ENCODE assay signal across 1 cellular context in the genomic region with DNA sequence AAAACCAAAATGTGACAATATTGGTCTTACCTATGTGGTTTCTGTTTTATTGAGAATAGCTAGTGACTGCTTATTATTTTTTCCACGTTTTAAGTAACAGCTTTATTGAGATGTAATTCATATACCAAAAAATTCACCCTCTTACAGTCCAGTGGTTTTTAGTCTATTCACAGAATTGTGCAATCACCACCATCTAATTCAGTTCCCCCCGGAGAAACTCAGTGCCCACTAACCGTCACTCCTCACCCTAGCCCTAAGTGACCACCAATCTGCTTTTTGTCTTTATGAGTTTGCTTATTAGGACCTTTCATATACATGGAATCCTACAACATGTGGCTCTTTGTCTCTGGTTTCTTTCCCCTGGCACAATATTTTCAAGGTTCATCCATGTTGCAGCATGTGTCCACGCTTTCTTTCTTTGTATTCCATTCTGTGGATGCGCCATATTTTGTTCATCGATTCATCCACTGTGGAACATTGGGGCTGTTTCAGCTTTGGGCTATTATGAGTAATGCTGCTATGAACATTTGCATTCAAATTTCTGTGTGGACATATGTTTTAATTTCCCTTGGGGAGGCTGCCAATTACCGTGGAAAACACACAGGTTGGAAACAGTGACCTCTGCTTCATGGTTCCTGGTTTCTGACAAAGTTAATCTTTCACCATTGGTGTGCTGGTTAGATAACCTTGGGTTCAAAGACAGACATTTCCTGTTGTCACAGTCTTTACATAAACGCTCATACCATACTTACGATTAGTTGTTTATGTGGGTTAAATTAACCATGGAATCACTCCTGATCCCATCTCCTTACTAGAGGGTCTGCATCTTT.
TF ChIP-seq lines count a peak whose summit lies in the region.

No MANE protein-coding gene starts in this region.

TF ChIP-seq in HepG2, 621 proteins besides CTCF, POLR2A, EP300 and RAD21 (continued from another document and continues in another):
- TF ChIP-seq, protein P1, sequence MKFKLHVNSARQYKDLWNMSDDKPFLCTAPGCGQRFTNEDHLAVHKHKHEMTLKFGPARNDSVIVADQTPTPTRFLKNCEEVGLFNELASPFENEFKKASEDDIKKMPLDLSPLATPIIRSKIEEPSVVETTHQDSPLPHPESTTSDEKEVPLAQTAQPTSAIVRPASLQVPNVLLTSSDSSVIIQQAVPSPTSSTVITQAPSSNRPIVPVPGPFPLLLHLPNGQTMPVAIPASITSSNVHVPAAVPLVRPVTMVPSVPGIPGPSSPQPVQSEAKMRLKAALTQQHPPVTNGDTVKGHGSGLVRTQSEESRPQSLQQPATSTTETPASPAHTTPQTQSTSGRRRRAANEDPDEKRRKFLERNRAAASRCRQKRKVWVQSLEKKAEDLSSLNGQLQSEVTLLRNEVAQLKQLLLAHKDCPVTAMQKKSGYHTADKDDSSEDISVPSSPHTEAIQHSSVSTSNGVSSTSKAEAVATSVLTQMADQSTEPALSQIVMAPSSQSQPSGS (CRISPR knock-in tag; IDR thresholded peaks at IDR 0.05) = no peak
- TF ChIP-seq, protein P2, sequence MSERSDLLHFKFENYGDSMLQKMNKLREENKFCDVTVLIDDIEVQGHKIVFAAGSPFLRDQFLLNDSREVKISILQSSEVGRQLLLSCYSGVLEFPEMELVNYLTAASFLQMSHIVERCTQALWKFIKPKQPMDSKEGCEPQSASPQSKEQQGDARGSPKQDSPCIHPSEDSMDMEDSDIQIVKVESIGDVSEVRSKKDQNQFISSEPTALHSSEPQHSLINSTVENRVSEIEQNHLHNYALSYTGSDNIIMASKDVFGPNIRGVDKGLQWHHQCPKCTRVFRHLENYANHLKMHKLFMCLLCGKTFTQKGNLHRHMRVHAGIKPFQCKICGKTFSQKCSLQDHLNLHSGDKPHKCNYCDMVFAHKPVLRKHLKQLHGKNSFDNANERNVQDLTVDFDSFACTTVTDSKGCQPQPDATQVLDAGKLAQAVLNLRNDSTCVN (CRISPR knock-in tag; IDR thresholded peaks at IDR 0.05; ENCODE audit: borderline replicate concordance) = no peak
- TF ChIP-seq ZEB1 (IDR thresholded peaks at IDR 0.05; ENCODE audit: insufficient replicate concordance, low read depth) (no peak), ZNF724P (CRISPR knock-in tag; IDR thresholded peaks at IDR 0.05; ENCODE audit: borderline replicate concordance) (no peak), ZSCAN21 (CRISPR knock-in tag; IDR thresholded peaks at IDR 0.05; ENCODE audit: borderline replicate concordance) (no peak), ZNF33B (CRISPR knock-in tag; IDR thresholded peaks at IDR 0.05) (no peak), FOXJ3 (CRISPR knock-in tag; IDR thresholded peaks at IDR 0.05; ENCODE audit: borderline replicate concordance) (peak; percentile 59; the same call in 1 of the 2 replicates), NKX3-1 (CRISPR knock-in tag; IDR thresholded peaks at IDR 0.05) (no peak), ZNF792 (CRISPR knock-in tag; IDR thresholded peaks at IDR 0.05) (peak; percentile 60; the same call in 1 of the 2 replicates), ZBTB1 (CRISPR knock-in tag; IDR thresholded peaks at IDR 0.05; ENCODE audit: borderline replicate concordance) (no peak), ELF1 (CRISPR knock-in tag; IDR thresholded peaks at IDR 0.05) (peak; percentile 72), ZFP36L1 (CRISPR knock-in tag; IDR thresholded peaks at IDR 0.05) (peak; percentile 13; the same call in 1 of the 2 replicates), FOXA1 (IDR thresholded peaks at IDR 0.05) (no peak), FOXA1 (CRISPR knock-in tag; IDR thresholded peaks at IDR 0.05) (peak; percentile 77), SP140L (CRISPR knock-in tag; IDR thresholded peaks at IDR 0.05; ENCODE audit: borderline replicate concordance) (0 out of 2 replicates have a peak, but pooled peaks have one; percentile 49), TBX2 (CRISPR knock-in tag; IDR thresholded peaks at IDR 0.05; ENCODE audit: borderline replicate concordance) (0 out of 2 replicates have a peak, but pooled peaks have one; percentile 51), PRMT3 (CRISPR knock-in tag; IDR thresholded peaks at IDR 0.05; ENCODE audit: borderline replicate concordance, low read depth) (no peak), SIX1 (CRISPR knock-in tag; IDR thresholded peaks at IDR 0.05; ENCODE audit: borderline replicate concordance) (peak; percentile 44; the same call in 1 of the 2 replicates)
- TF ChIP-seq, protein P3, sequence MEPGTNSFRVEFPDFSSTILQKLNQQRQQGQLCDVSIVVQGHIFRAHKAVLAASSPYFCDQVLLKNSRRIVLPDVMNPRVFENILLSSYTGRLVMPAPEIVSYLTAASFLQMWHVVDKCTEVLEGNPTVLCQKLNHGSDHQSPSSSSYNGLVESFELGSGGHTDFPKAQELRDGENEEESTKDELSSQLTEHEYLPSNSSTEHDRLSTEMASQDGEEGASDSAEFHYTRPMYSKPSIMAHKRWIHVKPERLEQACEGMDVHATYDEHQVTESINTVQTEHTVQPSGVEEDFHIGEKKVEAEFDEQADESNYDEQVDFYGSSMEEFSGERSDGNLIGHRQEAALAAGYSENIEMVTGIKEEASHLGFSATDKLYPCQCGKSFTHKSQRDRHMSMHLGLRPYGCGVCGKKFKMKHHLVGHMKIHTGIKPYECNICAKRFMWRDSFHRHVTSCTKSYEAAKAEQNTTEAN (CRISPR knock-in tag; conservative IDR thresholded peaks at IDR 0.05) = no peak
- TF ChIP-seq, protein P4, sequence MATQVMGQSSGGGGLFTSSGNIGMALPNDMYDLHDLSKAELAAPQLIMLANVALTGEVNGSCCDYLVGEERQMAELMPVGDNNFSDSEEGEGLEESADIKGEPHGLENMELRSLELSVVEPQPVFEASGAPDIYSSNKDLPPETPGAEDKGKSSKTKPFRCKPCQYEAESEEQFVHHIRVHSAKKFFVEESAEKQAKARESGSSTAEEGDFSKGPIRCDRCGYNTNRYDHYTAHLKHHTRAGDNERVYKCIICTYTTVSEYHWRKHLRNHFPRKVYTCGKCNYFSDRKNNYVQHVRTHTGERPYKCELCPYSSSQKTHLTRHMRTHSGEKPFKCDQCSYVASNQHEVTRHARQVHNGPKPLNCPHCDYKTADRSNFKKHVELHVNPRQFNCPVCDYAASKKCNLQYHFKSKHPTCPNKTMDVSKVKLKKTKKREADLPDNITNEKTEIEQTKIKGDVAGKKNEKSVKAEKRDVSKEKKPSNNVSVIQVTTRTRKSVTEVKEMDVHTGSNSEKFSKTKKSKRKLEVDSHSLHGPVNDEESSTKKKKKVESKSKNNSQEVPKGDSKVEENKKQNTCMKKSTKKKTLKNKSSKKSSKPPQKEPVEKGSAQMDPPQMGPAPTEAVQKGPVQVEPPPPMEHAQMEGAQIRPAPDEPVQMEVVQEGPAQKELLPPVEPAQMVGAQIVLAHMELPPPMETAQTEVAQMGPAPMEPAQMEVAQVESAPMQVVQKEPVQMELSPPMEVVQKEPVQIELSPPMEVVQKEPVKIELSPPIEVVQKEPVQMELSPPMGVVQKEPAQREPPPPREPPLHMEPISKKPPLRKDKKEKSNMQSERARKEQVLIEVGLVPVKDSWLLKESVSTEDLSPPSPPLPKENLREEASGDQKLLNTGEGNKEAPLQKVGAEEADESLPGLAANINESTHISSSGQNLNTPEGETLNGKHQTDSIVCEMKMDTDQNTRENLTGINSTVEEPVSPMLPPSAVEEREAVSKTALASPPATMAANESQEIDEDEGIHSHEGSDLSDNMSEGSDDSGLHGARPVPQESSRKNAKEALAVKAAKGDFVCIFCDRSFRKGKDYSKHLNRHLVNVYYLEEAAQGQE (IDR thresholded peaks at IDR 0.05; ENCODE audit: borderline replicate concordance in 1 of 2, low read depth in 1 of 2, low read length in 2 of 2) = no peak
- TF ChIP-seq, protein P5, sequence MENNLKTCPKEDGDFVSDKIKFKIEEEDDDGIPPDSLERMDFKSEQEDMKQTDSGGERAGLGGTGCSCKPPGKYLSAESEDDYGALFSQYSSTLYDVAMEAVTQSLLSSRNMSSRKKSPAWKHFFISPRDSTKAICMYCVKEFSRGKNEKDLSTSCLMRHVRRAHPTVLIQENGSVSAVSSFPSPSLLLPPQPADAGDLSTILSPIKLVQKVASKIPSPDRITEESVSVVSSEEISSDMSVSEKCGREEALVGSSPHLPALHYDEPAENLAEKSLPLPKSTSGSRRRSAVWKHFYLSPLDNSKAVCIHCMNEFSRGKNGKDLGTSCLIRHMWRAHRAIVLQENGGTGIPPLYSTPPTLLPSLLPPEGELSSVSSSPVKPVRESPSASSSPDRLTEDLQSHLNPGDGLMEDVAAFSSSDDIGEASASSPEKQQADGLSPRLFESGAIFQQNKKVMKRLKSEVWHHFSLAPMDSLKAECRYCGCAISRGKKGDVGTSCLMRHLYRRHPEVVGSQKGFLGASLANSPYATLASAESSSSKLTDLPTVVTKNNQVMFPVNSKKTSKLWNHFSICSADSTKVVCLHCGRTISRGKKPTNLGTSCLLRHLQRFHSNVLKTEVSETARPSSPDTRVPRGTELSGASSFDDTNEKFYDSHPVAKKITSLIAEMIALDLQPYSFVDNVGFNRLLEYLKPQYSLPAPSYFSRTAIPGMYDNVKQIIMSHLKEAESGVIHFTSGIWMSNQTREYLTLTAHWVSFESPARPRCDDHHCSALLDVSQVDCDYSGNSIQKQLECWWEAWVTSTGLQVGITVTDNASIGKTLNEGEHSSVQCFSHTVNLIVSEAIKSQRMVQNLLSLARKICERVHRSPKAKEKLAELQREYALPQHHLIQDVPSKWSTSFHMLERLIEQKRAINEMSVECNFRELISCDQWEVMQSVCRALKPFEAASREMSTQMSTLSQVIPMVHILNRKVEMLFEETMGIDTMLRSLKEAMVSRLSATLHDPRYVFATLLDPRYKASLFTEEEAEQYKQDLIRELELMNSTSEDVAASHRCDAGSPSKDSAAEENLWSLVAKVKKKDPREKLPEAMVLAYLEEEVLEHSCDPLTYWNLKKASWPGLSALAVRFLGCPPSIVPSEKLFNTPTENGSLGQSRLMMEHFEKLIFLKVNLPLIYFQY (CRISPR knock-in tag; IDR thresholded peaks at IDR 0.05; ENCODE audit: borderline replicate concordance) = peak; percentile 38; the same call in 1 of the 2 replicates
- TF ChIP-seq, protein P6, sequence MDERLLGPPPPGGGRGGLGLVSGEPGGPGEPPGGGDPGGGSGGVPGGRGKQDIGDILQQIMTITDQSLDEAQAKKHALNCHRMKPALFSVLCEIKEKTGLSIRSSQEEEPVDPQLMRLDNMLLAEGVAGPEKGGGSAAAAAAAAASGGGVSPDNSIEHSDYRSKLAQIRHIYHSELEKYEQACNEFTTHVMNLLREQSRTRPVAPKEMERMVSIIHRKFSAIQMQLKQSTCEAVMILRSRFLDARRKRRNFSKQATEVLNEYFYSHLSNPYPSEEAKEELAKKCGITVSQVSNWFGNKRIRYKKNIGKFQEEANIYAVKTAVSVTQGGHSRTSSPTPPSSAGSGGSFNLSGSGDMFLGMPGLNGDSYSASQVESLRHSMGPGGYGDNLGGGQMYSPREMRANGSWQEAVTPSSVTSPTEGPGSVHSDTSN (CRISPR knock-in tag; IDR thresholded peaks at IDR 0.05) = no peak
- TF ChIP-seq, protein P7, sequence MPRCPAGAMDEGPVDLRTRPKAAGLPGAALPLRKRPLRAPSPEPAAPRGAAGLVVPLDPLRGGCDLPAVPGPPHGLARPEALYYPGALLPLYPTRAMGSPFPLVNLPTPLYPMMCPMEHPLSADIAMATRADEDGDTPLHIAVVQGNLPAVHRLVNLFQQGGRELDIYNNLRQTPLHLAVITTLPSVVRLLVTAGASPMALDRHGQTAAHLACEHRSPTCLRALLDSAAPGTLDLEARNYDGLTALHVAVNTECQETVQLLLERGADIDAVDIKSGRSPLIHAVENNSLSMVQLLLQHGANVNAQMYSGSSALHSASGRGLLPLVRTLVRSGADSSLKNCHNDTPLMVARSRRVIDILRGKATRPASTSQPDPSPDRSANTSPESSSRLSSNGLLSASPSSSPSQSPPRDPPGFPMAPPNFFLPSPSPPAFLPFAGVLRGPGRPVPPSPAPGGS (CRISPR knock-in tag; IDR thresholded peaks at IDR 0.05) = no peak
- TF ChIP-seq, protein P8, sequence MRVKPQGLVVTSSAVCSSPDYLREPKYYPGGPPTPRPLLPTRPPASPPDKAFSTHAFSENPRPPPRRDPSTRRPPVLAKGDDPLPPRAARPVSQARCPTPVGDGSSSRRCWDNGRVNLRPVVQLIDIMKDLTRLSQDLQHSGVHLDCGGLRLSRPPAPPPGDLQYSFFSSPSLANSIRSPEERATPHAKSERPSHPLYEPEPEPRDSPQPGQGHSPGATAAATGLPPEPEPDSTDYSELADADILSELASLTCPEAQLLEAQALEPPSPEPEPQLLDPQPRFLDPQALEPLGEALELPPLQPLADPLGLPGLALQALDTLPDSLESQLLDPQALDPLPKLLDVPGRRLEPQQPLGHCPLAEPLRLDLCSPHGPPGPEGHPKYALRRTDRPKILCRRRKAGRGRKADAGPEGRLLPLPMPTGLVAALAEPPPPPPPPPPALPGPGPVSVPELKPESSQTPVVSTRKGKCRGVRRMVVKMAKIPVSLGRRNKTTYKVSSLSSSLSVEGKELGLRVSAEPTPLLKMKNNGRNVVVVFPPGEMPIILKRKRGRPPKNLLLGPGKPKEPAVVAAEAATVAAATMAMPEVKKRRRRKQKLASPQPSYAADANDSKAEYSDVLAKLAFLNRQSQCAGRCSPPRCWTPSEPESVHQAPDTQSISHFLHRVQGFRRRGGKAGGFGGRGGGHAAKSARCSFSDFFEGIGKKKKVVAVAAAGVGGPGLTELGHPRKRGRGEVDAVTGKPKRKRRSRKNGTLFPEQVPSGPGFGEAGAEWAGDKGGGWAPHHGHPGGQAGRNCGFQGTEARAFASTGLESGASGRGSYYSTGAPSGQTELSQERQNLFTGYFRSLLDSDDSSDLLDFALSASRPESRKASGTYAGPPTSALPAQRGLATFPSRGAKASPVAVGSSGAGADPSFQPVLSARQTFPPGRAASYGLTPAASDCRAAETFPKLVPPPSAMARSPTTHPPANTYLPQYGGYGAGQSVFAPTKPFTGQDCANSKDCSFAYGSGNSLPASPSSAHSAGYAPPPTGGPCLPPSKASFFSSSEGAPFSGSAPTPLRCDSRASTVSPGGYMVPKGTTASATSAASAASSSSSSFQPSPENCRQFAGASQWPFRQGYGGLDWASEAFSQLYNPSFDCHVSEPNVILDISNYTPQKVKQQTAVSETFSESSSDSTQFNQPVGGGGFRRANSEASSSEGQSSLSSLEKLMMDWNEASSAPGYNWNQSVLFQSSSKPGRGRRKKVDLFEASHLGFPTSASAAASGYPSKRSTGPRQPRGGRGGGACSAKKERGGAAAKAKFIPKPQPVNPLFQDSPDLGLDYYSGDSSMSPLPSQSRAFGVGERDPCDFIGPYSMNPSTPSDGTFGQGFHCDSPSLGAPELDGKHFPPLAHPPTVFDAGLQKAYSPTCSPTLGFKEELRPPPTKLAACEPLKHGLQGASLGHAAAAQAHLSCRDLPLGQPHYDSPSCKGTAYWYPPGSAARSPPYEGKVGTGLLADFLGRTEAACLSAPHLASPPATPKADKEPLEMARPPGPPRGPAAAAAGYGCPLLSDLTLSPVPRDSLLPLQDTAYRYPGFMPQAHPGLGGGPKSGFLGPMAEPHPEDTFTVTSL (CRISPR knock-in tag; IDR thresholded peaks at IDR 0.05; ENCODE audit: borderline replicate concordance) = peak; percentile 60; the same call in 1 of the 2 replicates
